ENCODE assay signal across 20 cellular contexts in the genomic region with DNA sequence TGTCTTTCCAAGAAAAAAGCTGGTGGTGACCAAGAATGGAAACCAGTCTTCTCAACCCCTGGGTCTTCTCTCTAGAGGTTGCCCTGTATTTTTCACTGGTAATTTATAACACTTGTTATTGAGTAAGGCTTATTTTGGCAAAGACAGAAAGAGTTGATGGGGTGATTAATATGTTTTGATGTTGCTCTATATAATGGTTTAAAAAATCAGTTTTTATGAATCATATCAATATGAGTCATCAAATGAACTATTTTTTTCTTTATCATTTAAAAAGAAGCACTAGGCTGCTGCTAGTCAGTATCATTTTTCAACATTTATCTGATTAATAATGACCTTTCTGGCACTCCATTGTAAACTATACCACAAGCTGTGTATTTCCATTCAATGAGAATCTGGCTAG.
"Had no signal": no experiment of that assay in that cellular context is flagged by ENCODE, and none has a peak within 500 bp of the region (broad histone marks: within the 10 kb centered on the region; RNA-seq: fewer than 3 reads in every experiment).

No MANE protein-coding gene starts in this region.

- H3K27ac ChIP-seq: esophagus muscularis mucosa, neural progenitor cell, pancreas, stomach, WERI-Rb-1 had no signal

- H3K9me3 ChIP-seq: esophagus muscularis mucosa, pancreas, stomach had no signal

- ATAC-seq: activated T-cell treated with anti-CD3 and anti-CD28 coated beads, Interleukin-2, amount 50 U/mL, for 4 hours; left lobe of liver; pancreas; sciatic nerve; T-cell had no signal

- H3K4me3 ChIP-seq: esophagus muscularis mucosa, neural progenitor cell, pancreas, stomach had no signal

- H3K27me3 ChIP-seq: esophagus muscularis mucosa, neural progenitor cell, stomach had no signal

- H3K4me1 ChIP-seq: esophagus muscularis mucosa, neural progenitor cell, pancreas, stomach had no signal

- H3K36me3 ChIP-seq: esophagus muscularis mucosa, neural progenitor cell, pancreas, stomach, WERI-Rb-1 had no signal

- FAIRE-seq: colon, endometrium, pancreas had no signal

- DNase-seq: activated CD4-positive, alpha-beta memory T cell treated with anti-CD3 and anti-CD28 coated beads, Interleukin-2, amount 10 ng/mL, durations not matched to agents 7 days and 5 days; activated effector memory CD4-positive, alpha-beta T cell treated with Interleukin-2 at 50 U/mL for 16 hours; activated naive CD4-positive, alpha-beta T cell treated with anti-CD3 and anti-CD28 coated beads, Interleukin-2, amount 50 U/mL, for 16 hours; activated T-cell treated with anti-CD3 and anti-CD28 coated beads, Interleukin-2, amount 50 U/mL, for 4 hours; caudate nucleus; islet precursor cell; mammary epithelial cell; naive B cell; pancreas; stimulated activated CD4-positive, alpha-beta T cell treated with anti-CD3 and anti-CD28 coated beads, Interleukin-1b, Interleukin-23, amount 100 ng/mL, for 48 hours; stomach; T-cell; T-helper 9 cell; WERI-Rb-1 had no signal
